Comparison of ENCODE assay signal across 1 cellular context in genomic region chr19:45693168-45693788, GRCh38.
TF ChIP-seq lines count a peak whose summit lies in the region.

No MANE protein-coding gene starts in this region.

TF ChIP-seq in IMR-90, 13 proteins besides CTCF, POLR2A, EP300 and RAD21:
- TF ChIP-seq SMC3 (IDR thresholded peaks at IDR 0.05; ENCODE audit: low read depth, low read length) (peak; percentile 59), MXI1 (IDR thresholded peaks at IDR 0.05; ENCODE audit: borderline replicate concordance, low read depth, low read length) (no peak), CEBPB (IDR thresholded peaks at IDR 0.05; ENCODE audit: low read depth, low read length) (no peak), NFE2L2 (IDR thresholded peaks at IDR 0.05; ENCODE audit: low read depth, low read length) (no peak), CHD1 (IDR thresholded peaks at IDR 0.05; ENCODE audit: low read depth, low read length) (no peak), MAZ (IDR thresholded peaks at IDR 0.05; ENCODE audit: borderline replicate concordance, low read depth, low read length) (peak; percentile 40; the same call in 1 of the 2 replicates), USF2 (IDR thresholded peaks at IDR 0.05; ENCODE audit: low read depth, low read length) (no peak)
- TF ChIP-seq, protein P1, sequence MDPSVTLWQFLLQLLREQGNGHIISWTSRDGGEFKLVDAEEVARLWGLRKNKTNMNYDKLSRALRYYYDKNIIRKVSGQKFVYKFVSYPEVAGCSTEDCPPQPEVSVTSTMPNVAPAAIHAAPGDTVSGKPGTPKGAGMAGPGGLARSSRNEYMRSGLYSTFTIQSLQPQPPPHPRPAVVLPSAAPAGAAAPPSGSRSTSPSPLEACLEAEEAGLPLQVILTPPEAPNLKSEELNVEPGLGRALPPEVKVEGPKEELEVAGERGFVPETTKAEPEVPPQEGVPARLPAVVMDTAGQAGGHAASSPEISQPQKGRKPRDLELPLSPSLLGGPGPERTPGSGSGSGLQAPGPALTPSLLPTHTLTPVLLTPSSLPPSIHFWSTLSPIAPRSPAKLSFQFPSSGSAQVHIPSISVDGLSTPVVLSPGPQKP (IDR thresholded peaks at IDR 0.05; ENCODE audit: borderline replicate concordance, low read depth, low read length): no peak
